Comparison of ENCODE assay signal across 21 cellular contexts in genomic region chr10:36759111-36759805, GRCh38.
DNase-seq lines count a peak whose midpoint lies in the region; ATAC-seq and TF ChIP-seq lines count a peak whose summit lies in the region.
"Had no signal": no experiment of that assay in that cellular context is flagged by ENCODE, and none has a peak within 500 bp of the region (broad histone marks: within the 10 kb centered on the region; RNA-seq: fewer than 3 reads in every experiment).

No MANE protein-coding gene starts in this region.

- CTCF ChIA-PET in AG04450 (lab: Charles Lee), result interaction anchor here (0.9 kb wide), 1 partner anchor 20 kb away, joined by 3 read pairs; no protein-coding TSS in a partner anchor

- no peaks in the 10 kb centered on the region for H3K27me3 ChIP-seq in AG04450 (ENCODE audit: control insufficient read depth, insufficient read depth, low read length)
- no peaks in the 10 kb centered on the region for H3K27me3 ChIP-seq in kidney epithelial cell (ENCODE audit: control insufficient read depth, insufficient read depth, low read length)
- H3K27me3 ChIP-seq: adrenal gland, gastroesophageal sphincter, tibial artery had no signal

- peak; percentile 69 for DNase-seq in AG04450 (ENCODE audit: low read depth, low spot score)
- DNase-seq in HS-5 (ENCODE audit: low read depth), result peak; percentile 61
- DNase-seq in astrocyte of the hippocampus (ENCODE audit: low read depth, low spot score), result peak; percentile 68
- DNase-seq in kidney epithelial cell (ENCODE audit: low read depth), result peak; percentile 1
- DNase-seq in nucleus accumbens (lab: John Stamatoyannopoulos, UW), result no peak
- DNase-seq in COLO668 (lab: John Stamatoyannopoulos, UW; ENCODE audit: unreplicated experiment), result no peak
- no peak for DNase-seq in Kasumi-1 (lab: John Stamatoyannopoulos, UW)
- DNase-seq: activated CD4-positive, alpha-beta T cell treated with anti-CD3 and anti-CD28 coated beads, Interleukin-2, amount 50 U/mL, for 1 hour; activated T-cell treated with anti-CD3 and anti-CD28 coated beads, Interleukin-2, amount 50 U/mL, for 4 hours; adrenal gland; immature natural killer cell; KBM-7; NCI-H1694 treated with DMSO at 0.1 percent for 48 hours; NCI-H69; posterior cingulate gyrus; RPMI8226; T1000; tibial artery had no signal

- POLR2A ChIA-PET in AG04450 (lab: Yijun Ruan, JAX), result no interaction called here

- no peak overlapping the region for H3K4me3 ChIP-seq in AG04450 (ENCODE audit: low read depth, low read length)
- no peak overlapping the region for H3K4me3 ChIP-seq in kidney epithelial cell (ENCODE audit: low read depth, low read length)
- H3K4me3 ChIP-seq: adrenal gland, gastroesophageal sphincter, tibial artery had no signal

- TF ChIP-seq CTCF in AG04450 (IDR thresholded peaks at IDR 0.05; ENCODE audit: low read depth, low read length) (no peak), kidney epithelial cell (IDR thresholded peaks at IDR 0.05; ENCODE audit: insufficient read depth, low read length, poor library complexity, severe bottlenecking) (no peak)

- no peaks in the 10 kb centered on the region; the same call in 1 of the 2 replicates for H3K9me3 ChIP-seq in AG04450 (ENCODE audit: control insufficient read depth, insufficient read depth, low read length)
- H3K9me3 ChIP-seq: adrenal gland, gastroesophageal sphincter, tibial artery had no signal

- no peaks in the 10 kb centered on the region for H3K36me3 ChIP-seq in kidney epithelial cell (ENCODE audit: control insufficient read depth, insufficient read depth, low read length)
- H3K36me3 ChIP-seq: adrenal gland, gastroesophageal sphincter, tibial artery had no signal

- H3K27ac ChIP-seq in AG04450 (ENCODE audit: low read depth, low read length), result peak overlapping the region; percentile 89
- H3K27ac ChIP-seq: adrenal gland, C4-2B, gastroesophageal sphincter, tibial artery had no signal

- no peak for ATAC-seq in GM19455 (IDR thresholded peaks at IDR 0.05; ENCODE audit: unreplicated experiment)
- ATAC-seq: activated T-cell treated with anti-CD3 and anti-CD28 coated beads, Interleukin-2, amount 50 U/mL, for 4 hours; gastroesophageal sphincter had no signal

Comparison
In these comparisons a context has a peak if more than half of its experiments do, and no peak if none do; other contexts are left out.
1. DNase-seq: peak in AG04450 (single experiment), HS-5 (single experiment), astrocyte of the hippocampus (single experiment) and kidney epithelial cell (single experiment); none in nucleus accumbens (0 of 56), COLO668 (single experiment) and Kasumi-1 (0 of 2).